In the genomic region with DNA sequence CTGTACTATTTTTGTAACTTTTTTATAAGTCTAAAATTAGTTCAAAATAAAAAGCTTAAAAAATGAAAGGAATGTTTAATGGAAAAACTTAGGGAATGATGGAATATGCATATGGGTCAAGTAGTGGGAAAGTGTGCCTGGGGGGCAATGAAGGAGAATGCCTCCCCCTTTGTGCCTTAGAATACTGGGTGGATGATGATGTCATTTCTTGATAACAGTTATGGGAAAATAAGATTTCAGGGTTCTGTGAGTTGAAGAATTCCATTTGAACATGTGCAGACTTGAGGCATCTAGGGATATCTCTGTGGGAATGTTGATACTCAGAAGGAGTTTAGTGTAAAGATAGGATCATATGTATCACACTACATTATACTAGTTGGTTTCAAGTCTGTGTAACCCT, we compare ENCODE assay signal across 2 cellular contexts.
A peak's percentile ranks its signal among the peaks of the same experiment; 100 is the strongest.
TF ChIP-seq lines count a peak whose summit lies in the region.

No MANE protein-coding gene starts in this region.

TF ChIP-seq in HEK293, 187 proteins besides CTCF, POLR2A, EP300 and RAD21:
- TF ChIP-seq, protein P1, sequence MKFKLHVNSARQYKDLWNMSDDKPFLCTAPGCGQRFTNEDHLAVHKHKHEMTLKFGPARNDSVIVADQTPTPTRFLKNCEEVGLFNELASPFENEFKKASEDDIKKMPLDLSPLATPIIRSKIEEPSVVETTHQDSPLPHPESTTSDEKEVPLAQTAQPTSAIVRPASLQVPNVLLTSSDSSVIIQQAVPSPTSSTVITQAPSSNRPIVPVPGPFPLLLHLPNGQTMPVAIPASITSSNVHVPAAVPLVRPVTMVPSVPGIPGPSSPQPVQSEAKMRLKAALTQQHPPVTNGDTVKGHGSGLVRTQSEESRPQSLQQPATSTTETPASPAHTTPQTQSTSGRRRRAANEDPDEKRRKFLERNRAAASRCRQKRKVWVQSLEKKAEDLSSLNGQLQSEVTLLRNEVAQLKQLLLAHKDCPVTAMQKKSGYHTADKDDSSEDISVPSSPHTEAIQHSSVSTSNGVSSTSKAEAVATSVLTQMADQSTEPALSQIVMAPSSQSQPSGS (tag by site-specific recombination; IDR thresholded peaks at IDR 0.05; ENCODE audit: low read depth) = 0 out of 2 replicates have a peak, but pooled peaks have one; percentile 34
- TF ChIP-seq ZNF791 (tag by site-specific recombination; IDR thresholded peaks at IDR 0.05) = no peak

TF ChIP-seq in K562, 482 proteins besides CTCF, POLR2A, EP300 and RAD21:
- TF ChIP-seq U2AF1 (optimal IDR thresholded peaks at IDR 0.05; ENCODE audit: low read depth, low read length) (no peak), DMBX1 (CRISPR knock-in tag; IDR thresholded peaks at IDR 0.05; ENCODE audit: borderline replicate concordance) (no peak)
- TF ChIP-seq, protein P2, sequence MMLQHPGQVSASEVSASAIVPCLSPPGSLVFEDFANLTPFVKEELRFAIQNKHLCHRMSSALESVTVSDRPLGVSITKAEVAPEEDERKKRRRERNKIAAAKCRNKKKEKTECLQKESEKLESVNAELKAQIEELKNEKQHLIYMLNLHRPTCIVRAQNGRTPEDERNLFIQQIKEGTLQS (IDR thresholded peaks at IDR 0.05) = peak; percentile 38
- TF ChIP-seq, protein P2 (CRISPR knock-in tag; conservative IDR thresholded peaks at IDR 0.05) = no peak
- TF ChIP-seq, protein P3, sequence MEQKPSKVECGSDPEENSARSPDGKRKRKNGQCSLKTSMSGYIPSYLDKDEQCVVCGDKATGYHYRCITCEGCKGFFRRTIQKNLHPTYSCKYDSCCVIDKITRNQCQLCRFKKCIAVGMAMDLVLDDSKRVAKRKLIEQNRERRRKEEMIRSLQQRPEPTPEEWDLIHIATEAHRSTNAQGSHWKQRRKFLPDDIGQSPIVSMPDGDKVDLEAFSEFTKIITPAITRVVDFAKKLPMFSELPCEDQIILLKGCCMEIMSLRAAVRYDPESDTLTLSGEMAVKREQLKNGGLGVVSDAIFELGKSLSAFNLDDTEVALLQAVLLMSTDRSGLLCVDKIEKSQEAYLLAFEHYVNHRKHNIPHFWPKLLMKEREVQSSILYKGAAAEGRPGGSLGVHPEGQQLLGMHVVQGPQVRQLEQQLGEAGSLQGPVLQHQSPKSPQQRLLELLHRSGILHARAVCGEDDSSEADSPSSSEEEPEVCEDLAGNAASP (IDR thresholded peaks at IDR 0.05) = no peak
- TF ChIP-seq, protein P4, sequence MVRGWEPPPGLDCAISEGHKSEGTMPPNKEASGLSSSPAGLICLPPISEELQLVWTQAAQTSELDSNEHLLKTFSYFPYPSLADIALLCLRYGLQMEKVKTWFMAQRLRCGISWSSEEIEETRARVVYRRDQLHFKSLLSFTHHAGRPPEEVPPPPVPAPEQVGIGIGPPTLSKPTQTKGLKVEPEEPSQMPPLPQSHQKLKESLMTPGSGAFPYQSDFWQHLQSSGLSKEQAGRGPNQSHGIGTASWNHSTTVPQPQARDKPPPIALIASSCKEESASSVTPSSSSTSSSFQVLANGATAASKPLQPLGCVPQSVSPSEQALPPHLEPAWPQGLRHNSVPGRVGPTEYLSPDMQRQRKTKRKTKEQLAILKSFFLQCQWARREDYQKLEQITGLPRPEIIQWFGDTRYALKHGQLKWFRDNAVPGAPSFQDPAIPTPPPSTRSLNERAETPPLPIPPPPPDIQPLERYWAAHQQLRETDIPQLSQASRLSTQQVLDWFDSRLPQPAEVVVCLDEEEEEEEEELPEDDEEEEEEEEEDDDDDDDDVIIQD (CRISPR knock-in tag; IDR thresholded peaks at IDR 0.05) = no peak
TF ChIP-seq in K562: peak in this region for 1.
